ENCODE assay signal across 9 cellular contexts in the genomic region with DNA sequence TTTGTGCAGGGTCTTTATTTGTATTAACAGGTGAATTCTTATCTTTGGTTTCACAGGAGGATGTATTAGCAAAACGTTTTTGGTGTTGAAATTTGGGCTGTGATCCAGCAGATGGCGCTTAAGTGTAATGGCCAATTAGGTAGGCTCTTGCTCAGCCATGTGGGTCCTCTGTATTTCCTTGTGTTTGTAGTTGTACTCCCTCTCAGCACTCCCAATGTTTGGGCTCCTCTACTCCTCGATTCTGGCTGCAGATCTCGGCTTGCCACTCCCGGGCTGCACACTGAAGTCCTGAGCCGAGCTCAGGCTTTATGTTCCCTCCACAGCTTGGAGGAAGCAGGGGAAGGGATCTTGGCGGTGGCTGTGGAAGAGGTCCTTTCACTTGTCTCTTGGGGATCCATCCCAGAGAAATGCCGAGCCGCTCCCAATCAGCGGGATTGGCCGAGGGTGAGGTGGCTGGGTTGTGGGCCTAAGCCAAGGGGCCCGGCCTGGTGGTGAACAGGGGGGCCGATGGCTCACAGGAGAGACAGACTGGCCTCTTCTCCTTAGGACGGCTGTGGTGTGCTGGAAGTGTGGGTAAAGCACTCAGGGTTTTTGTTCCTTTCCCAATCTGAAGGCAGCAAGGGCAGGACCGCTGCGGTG.
DNase-seq lines count a peak whose midpoint lies in the region; ATAC-seq and TF ChIP-seq lines count a peak whose summit lies in the region.
"Had no signal": no experiment of that assay in that cellular context is flagged by ENCODE, and none has a peak within 500 bp of the region (broad histone marks: within the 10 kb centered on the region; RNA-seq: fewer than 3 reads in every experiment).

No MANE protein-coding gene starts in this region.

- CTCF ChIA-PET in OCI-LY7 (lab: Charles Lee; ENCODE audit: unreplicated experiment) = interaction anchor here (0.6 kb wide), 1 partner anchor 22 kb away, joined by 5 read pairs; no protein-coding TSS in a partner anchor

- BruUV-seq in OCI-LY7 (replicated peaks; lab: Mats Ljungman, UMichigan) = no TSS peak

- peak overlapping the region; percentile 26 for H3K27ac Mint-ChIP-seq in endothelial cell (ENCODE audit: unreplicated experiment)
- H3K27ac Mint-ChIP-seq: T-cell had no signal

- peaks cover 16% of the 10 kb centered on the region for H3K27me3 ChIP-seq in BE2C

- H3K36me3 Mint-ChIP-seq in endothelial cell (ENCODE audit: low read depth, unreplicated experiment) = peaks cover 5% of the 10 kb centered on the region

- H4K20me1 ChIP-seq in OCI-LY7 (ENCODE audit: insufficient read depth, low read length) = no peaks in the 10 kb centered on the region

- H3K27ac ChIP-seq in OCI-LY7 (ENCODE audit: low read depth, low read length, poor library complexity, severe bottlenecking) = no peak overlapping the region

- ATAC-seq in HG03460 (IDR thresholded peaks at IDR 0.05; ENCODE audit: unreplicated experiment) (peak; percentile 79), HG03139 (IDR thresholded peaks at IDR 0.05; ENCODE audit: unreplicated experiment) (no peak)
- ATAC-seq: T-cell had no signal

- no peak overlapping the region for H3K4me3 Mint-ChIP-seq in endothelial cell (ENCODE audit: unreplicated experiment)
- H3K4me3 Mint-ChIP-seq: T-cell had no signal

- no peak overlapping the region for H3K4me2 ChIP-seq in OCI-LY7 (ENCODE audit: low read length)

- no peaks in the 10 kb centered on the region for H3K36me3 ChIP-seq in BE2C
- H3K36me3 ChIP-seq in OCI-LY7 (ENCODE audit: insufficient read depth, low read length) = no peaks in the 10 kb centered on the region

- POLR2A ChIA-PET in OCI-LY7 (lab: Charles Lee) = no interaction called here

- H3K4me1 ChIP-seq in BE2C (peaks cover 5% of the 10 kb centered on the region), OCI-LY7 (ENCODE audit: insufficient read depth, low read length, poor library complexity, severe bottlenecking) (no peaks in the 10 kb centered on the region)

- H2AFZ ChIP-seq in OCI-LY7 (ENCODE audit: low read length) = peak overlapping the region; percentile 53; the same call in 1 of the 2 replicates

- intact Hi-C loops in OCI-LY7 (cut with micrococcal nuclease; ENCODE audit: unreplicated experiment) = loop anchor here (10.0 kb wide), 1 partner anchor 288 kb away; no protein-coding TSS in a partner anchor

- H3K4me1 Mint-ChIP-seq in endothelial cell (ENCODE audit: unreplicated experiment) = peaks cover 23% of the 10 kb centered on the region
- H3K4me1 Mint-ChIP-seq: T-cell had no signal

- DNase-seq in BE2C (peak; percentile 56), OCI-LY7 (ENCODE audit: low spot score) (peak; percentile 61), endothelial cell (ENCODE audit: low spot score) (peak; percentile 43), pons (ENCODE audit: low spot score) (peak; percentile 28)
- DNase-seq in effector CD4-positive, alpha-beta T cell = no peak

- H3K9me3 ChIP-seq in BE2C (no peaks in the 10 kb centered on the region), OCI-LY7 (ENCODE audit: low read length) (no peaks in the 10 kb centered on the region)

- TF ChIP-seq CTCF in BE2C (IDR thresholded peaks at IDR 0.05; ENCODE audit: low read depth, low read length) (peak; percentile 85), GM12874 (IDR thresholded peaks at IDR 0.05; ENCODE audit: insufficient read depth, low read depth, low read length) (peak; percentile 55), OCI-LY7 (conservative IDR thresholded peaks at IDR 0.05; ENCODE audit: low read length) (peak; percentile 86), endothelial cell (IDR thresholded peaks at IDR 0.05; ENCODE audit: unreplicated experiment) (peak; percentile 43)

- no peaks in the 10 kb centered on the region for H3K9me2 ChIP-seq in OCI-LY7 (ENCODE audit: insufficient read depth, low read length)

- no peak overlapping the region for H3K4me3 ChIP-seq in BE2C (ENCODE audit: low read depth, low read length)
- no peak overlapping the region for H3K4me3 ChIP-seq in OCI-LY7 (ENCODE audit: low read depth, low read length, poor library complexity, severe bottlenecking)

- peaks cover 3% of the 10 kb centered on the region for H3K27me3 Mint-ChIP-seq in endothelial cell (ENCODE audit: unreplicated experiment)
- H3K27me3 Mint-ChIP-seq: T-cell had no signal

- H3K9me3 Mint-ChIP-seq in endothelial cell (ENCODE audit: unreplicated experiment) = no peaks in the 10 kb centered on the region
- H3K9me3 Mint-ChIP-seq: T-cell had no signal

- H3K79me2 ChIP-seq in OCI-LY7 (ENCODE audit: insufficient read depth, low read depth, low read length) = no peaks in the 10 kb centered on the region
